13 cellular contexts compared by ENCODE assay signal in the genomic region with DNA sequence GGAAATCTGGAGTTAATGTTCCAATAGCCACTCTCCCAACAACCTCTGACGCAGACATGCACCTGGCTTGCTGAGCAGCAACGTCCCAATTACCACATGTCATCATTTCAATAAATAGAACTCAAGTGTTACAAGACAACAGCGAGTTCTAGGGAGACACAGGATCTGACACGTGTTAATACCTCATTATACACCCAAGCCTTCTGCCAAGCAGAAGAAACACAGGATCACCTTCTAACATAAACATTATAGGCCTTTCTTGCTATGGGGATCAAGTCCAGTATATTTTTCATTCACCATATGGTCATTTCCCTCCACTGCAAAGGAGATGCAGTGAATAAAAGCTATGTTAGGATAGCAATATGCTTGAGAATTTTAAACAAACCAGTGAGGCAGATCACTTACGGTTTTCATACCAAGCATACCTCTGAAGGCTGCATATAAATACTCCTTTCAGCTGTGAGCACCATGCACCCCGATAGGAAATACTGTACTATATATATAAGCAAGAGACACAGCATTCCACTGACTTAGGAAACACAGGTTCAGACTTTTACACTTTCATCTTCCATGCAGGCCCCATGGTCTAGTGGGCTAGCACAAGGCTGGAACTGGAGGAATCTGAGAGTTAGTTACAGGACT.
DNase-seq lines count a peak whose midpoint lies in the region; ATAC-seq and TF ChIP-seq lines count a peak whose summit lies in the region.
"Had no signal": no experiment of that assay in that cellular context is flagged by ENCODE, and none has a peak within 500 bp of the region (broad histone marks: within the 10 kb centered on the region; RNA-seq: fewer than 3 reads in every experiment).

No MANE protein-coding gene starts in this region.

- H3K27ac Mint-ChIP-seq in activated CD8-positive, alpha-beta T cell treated with anti-CD3 and anti-CD28 coated beads for 36 hours = no peak overlapping the region
- H3K27ac Mint-ChIP-seq: B cell; T-helper 2 cell treated with Interferon-gamma antibody and Interleukin-4, amounts not matched to agents 5 μg/mL and 100 μg/mL, for 36 hours had no signal

- H3K9me3 Mint-ChIP-seq in activated CD8-positive, alpha-beta T cell treated with anti-CD3 and anti-CD28 coated beads for 36 hours = no peaks in the 10 kb centered on the region
- H3K9me3 Mint-ChIP-seq: T-helper 2 cell treated with Interferon-gamma antibody and Interleukin-4, amounts not matched to agents 5 μg/mL and 100 μg/mL, for 36 hours had no signal

- no peak overlapping the region for H3K4me3 Mint-ChIP-seq in activated CD8-positive, alpha-beta T cell treated with anti-CD3 and anti-CD28 coated beads for 36 hours
- H3K4me3 Mint-ChIP-seq: B cell; T-helper 2 cell treated with Interferon-gamma antibody and Interleukin-4, amounts not matched to agents 5 μg/mL and 100 μg/mL, for 36 hours had no signal

- no peak overlapping the region for H3K9ac ChIP-seq in muscle layer of colon (ENCODE audit: low read length)

- DNase-seq in DMS153 (lab: John Stamatoyannopoulos, UW) (peak; percentile 88), NCI-H2107 treated with DMSO at 0.1 percent for 48 hours (lab: John Stamatoyannopoulos, UW; ENCODE audit: unreplicated experiment) (peak; percentile 82), cerebellum (ENCODE audit: low spot score) (peak; percentile 64), WERI-Rb-1 (no peak)
- DNase-seq in activated CD8-positive, alpha-beta T cell treated with anti-CD3 and anti-CD28 coated beads for 36 hours = no peak
- DNase-seq in activated effector memory CD4-positive, alpha-beta T cell treated with Interleukin-2 at 50 U/mL for 16 hours = no peak
- DNase-seq: KBM-7, retina had no signal

- no peaks in the 10 kb centered on the region for H3K36me3 ChIP-seq in muscle layer of colon (ENCODE audit: insufficient read depth, low read length)
- H3K36me3 ChIP-seq in WERI-Rb-1 = no peaks in the 10 kb centered on the region

- H3K4me1 ChIP-seq in muscle layer of colon (ENCODE audit: insufficient read depth, low read length) = peaks cover 60% of the 10 kb centered on the region

- H3K27me3 ChIP-seq in muscle layer of colon (ENCODE audit: control insufficient read depth in 1 of 2, insufficient read depth in 2 of 2, low read length in 2 of 2) (no peaks in the 10 kb centered on the region), WERI-Rb-1 (ENCODE audit: insufficient read depth, low read depth, severe bottlenecking) (peaks cover 18% of the 10 kb centered on the region)

- H3K4me3 ChIP-seq in muscle layer of colon (ENCODE audit: low read depth in 1 of 2, low read length in 2 of 2) (no peak overlapping the region), WERI-Rb-1 (ENCODE audit: low read depth, low read length) (no peak overlapping the region)
- H3K4me3 ChIP-seq: lung had no signal

- H3K9me3 ChIP-seq in muscle layer of colon (ENCODE audit: low read length) (no peaks in the 10 kb centered on the region), WERI-Rb-1 (ENCODE audit: severe bottlenecking) (no peaks in the 10 kb centered on the region)

- CTCF ChIA-PET in activated CD8-positive, alpha-beta T cell treated with anti-CD3 and anti-CD28 coated beads for 36 hours (lab: Charles Lee) = interaction anchor here (1.2 to 1.9 kb wide), 6 partner anchors 10 to 50 kb away, joined by 3 to 11 read pairs (median 4); no protein-coding TSS in a partner anchor

- intact Hi-C loops in activated CD8-positive, alpha-beta T cell treated with anti-CD3 and anti-CD28 coated beads for 36 hours (cut with micrococcal nuclease) = no loop called here

- POLR2A ChIA-PET in activated CD8-positive, alpha-beta T cell treated with anti-CD3 and anti-CD28 coated beads for 36 hours (lab: Charles Lee) = no interaction called here

- no peak for ATAC-seq in activated CD8-positive, alpha-beta T cell treated with anti-CD3 and anti-CD28 coated beads for 36 hours
- no peak for ATAC-seq in HG02973 (IDR thresholded peaks at IDR 0.05; ENCODE audit: unreplicated experiment)

- H3K27me3 Mint-ChIP-seq in activated CD8-positive, alpha-beta T cell treated with anti-CD3 and anti-CD28 coated beads for 36 hours = no peaks in the 10 kb centered on the region
- H3K27me3 Mint-ChIP-seq: B cell had no signal

- TF ChIP-seq CTCF in activated CD8-positive, alpha-beta T cell treated with anti-CD3 and anti-CD28 coated beads for 36 hours (IDR thresholded peaks at IDR 0.05) = no peak
- TF ChIP-seq CTCF in WERI-Rb-1 (IDR thresholded peaks at IDR 0.05; ENCODE audit: low read depth, low read length) = no peak

- no peaks in the 10 kb centered on the region for H3K36me3 Mint-ChIP-seq in activated CD8-positive, alpha-beta T cell treated with anti-CD3 and anti-CD28 coated beads for 36 hours (ENCODE audit: low read depth)

- peaks cover 8% of the 10 kb centered on the region for H3K4me1 Mint-ChIP-seq in activated CD8-positive, alpha-beta T cell treated with anti-CD3 and anti-CD28 coated beads for 36 hours (ENCODE audit: low read depth)

- H3K27ac ChIP-seq in muscle layer of colon (ENCODE audit: low read depth, low read length) (peak overlapping the region; percentile 77), WERI-Rb-1 (no peak overlapping the region)

Comparison
In these comparisons a context has a peak if more than half of its experiments do, and no peak if none do; other contexts are left out.
1. DNase-seq: peak in DMS153 (single experiment), NCI-H2107 treated with DMSO at 0.1 percent for 48 hours (single experiment) and cerebellum (single experiment); none in activated CD8-positive, alpha-beta T cell treated with anti-CD3 and anti-CD28 coated beads for 36 hours (single experiment), WERI-Rb-1 (single experiment) and activated effector memory CD4-positive, alpha-beta T cell treated with Interleukin-2 at 50 U/mL for 16 hours (single experiment).